ENCODE assay signal across 25 cellular contexts in the genomic region with DNA sequence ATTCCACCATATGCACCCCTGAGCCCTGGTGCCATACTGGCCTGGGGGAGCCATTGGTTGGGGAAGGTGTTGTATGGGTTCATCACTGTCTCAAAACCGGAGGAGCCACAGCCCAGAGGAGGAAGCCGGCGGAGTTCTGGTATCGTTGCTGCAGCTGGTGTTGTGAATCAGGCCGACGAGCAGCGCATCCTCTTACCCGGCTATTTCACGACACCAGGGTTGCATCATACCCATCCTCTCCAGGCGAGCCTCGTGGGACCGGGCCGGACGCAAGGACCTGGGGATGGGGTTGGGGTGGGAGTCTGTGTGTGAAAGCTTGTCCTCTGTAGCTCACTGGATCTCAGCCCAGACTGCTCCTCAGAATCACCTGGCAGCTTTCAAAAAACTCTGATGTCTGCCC. TPM values are rescaled to one million over a fixed set of nuclear protein-coding genes. Genes with fewer than 3 reads are reported as not detected.
DNase-seq lines count a peak whose midpoint lies in the region; ATAC-seq and TF ChIP-seq lines count a peak whose summit lies in the region.
"Had no signal": no experiment of that assay in that cellular context is flagged by ENCODE, and none has a peak within 500 bp of the region (broad histone marks: within the 10 kb centered on the region; RNA-seq: fewer than 3 reads in every experiment).

No MANE protein-coding gene starts in this region.

- H3K9me3 Mint-ChIP-seq in T-helper 2 cell treated with Interferon-gamma antibody and Interleukin-4, amounts not matched to agents 5 μg/mL and 100 μg/mL, for 36 hours = no peaks in the 10 kb centered on the region
- H3K9me3 Mint-ChIP-seq: activated T-helper 2 cell treated with anti-CD3 and anti-CD28 coated beads, Interferon-gamma antibody, Interleukin-2, Interleukin-4, amounts not matched to agents 10 μg/mL and 5 μg/mL and 100 μg/mL, durations not matched to agents 14 hours and 24 hours and 36 hours; WTC11 had no signal

- H3K36me3 ChIP-seq in left lung = no peaks in the 10 kb centered on the region

- H3K27me3 ChIP-seq in left lung = no peaks in the 10 kb centered on the region
- H3K27me3 ChIP-seq: body of pancreas had no signal

- TF ChIP-seq CTCF in left lung (IDR thresholded peaks at IDR 0.05) = no peak

- in situ Hi-C loops in ACHN (cut with HindIII; ENCODE audit: low pct_ligation_motif_present, low pct_unique_long_range_greater_than_20kb, low sequenced_read_pairs) = no loop called here

- H3K4me3 ChIP-seq in left lung = no peak overlapping the region
- H3K4me3 ChIP-seq: A549, body of pancreas, lung, smooth muscle cell had no signal

- H3K27ac ChIP-seq in left lung = no peak overlapping the region
- H3K27ac ChIP-seq: body of pancreas had no signal

- no peaks in the 10 kb centered on the region for H3K9me3 ChIP-seq in left lung
- H3K9me3 ChIP-seq: A549, body of pancreas had no signal

- H3K27ac Mint-ChIP-seq in T-helper 2 cell treated with Interferon-gamma antibody and Interleukin-4, amounts not matched to agents 5 μg/mL and 100 μg/mL, for 36 hours = no peak overlapping the region
- H3K27ac Mint-ChIP-seq: activated T-helper 2 cell treated with anti-CD3 and anti-CD28 coated beads, Interferon-gamma antibody, Interleukin-2, Interleukin-4, amounts not matched to agents 10 μg/mL and 5 μg/mL and 100 μg/mL, durations not matched to agents 14 hours and 24 hours and 36 hours; WTC11 had no signal

- no peak overlapping the region for H3K4me3 Mint-ChIP-seq in T-helper 2 cell treated with Interferon-gamma antibody and Interleukin-4, amounts not matched to agents 5 μg/mL and 100 μg/mL, for 36 hours
- H3K4me3 Mint-ChIP-seq: WTC11 had no signal

- intact Hi-C loops in left ventricle myocardium superior (cut with micrococcal nuclease) (no loop called here), Right ventricle myocardium inferior (cut with DNase I) (no loop called here), left lung (cut with DNase I) (no loop called here)

- ATAC-seq in left ventricle myocardium superior = no peak
- ATAC-seq in Right ventricle myocardium inferior = no peak
- peak; percentile 30 for ATAC-seq in left lung
- ATAC-seq: A549, body of pancreas, WTC11 had no signal

- DNase-seq in left ventricle myocardium superior (peak; percentile 35), Right ventricle myocardium inferior (ENCODE audit: missing footprints) (no peak), NOMO-1 treated with dmso at 0.1 percent for 144 hours (lab: John Stamatoyannopoulos, UW; ENCODE audit: unreplicated experiment) (peak; percentile 11), left lung (peak in 1 of 2 donors; percentile 65), T1000 (lab: John Stamatoyannopoulos, UW) (no peak), AG08396 (ENCODE audit: low spot score) (no peak), ACHN (no peak)
- no peak for DNase-seq in T-helper 2 cell treated with Interferon-gamma antibody and Interleukin-4, amounts not matched to agents 5 μg/mL and 100 μg/mL, for 36 hours (ENCODE audit: low spot score)
- DNase-seq: activated CD4-positive, alpha-beta T cell treated with anti-CD3 and anti-CD28 coated beads, Interleukin-2, amount 50 U/mL, for 48 hours; body of pancreas; IMR-90; islet precursor cell; NCI-H1436; NCI-H510A treated with DMSO at 0.1 percent for 48 hours; NK-92 treated with Interleukin-12 subunit alpha and Interleukin-12 subunit beta, amount 100 ng/mL, for 24 hours; nucleus accumbens; retina; T-helper 9 cell had no signal

- no peaks in the 10 kb centered on the region for H3K27me3 Mint-ChIP-seq in T-helper 2 cell treated with Interferon-gamma antibody and Interleukin-4, amounts not matched to agents 5 μg/mL and 100 μg/mL, for 36 hours (ENCODE audit: low read depth)

- H3K36me3 Mint-ChIP-seq in T-helper 2 cell treated with Interferon-gamma antibody and Interleukin-4, amounts not matched to agents 5 μg/mL and 100 μg/mL, for 36 hours (ENCODE audit: low read depth) = no peaks in the 10 kb centered on the region
- H3K36me3 Mint-ChIP-seq: WTC11 had no signal

- peaks cover 41% of the 10 kb centered on the region for H3K4me1 Mint-ChIP-seq in T-helper 2 cell treated with Interferon-gamma antibody and Interleukin-4, amounts not matched to agents 5 μg/mL and 100 μg/mL, for 36 hours (ENCODE audit: low read depth)

- H3K4me1 ChIP-seq in left lung = peaks cover 0 to 22% of the 10 kb centered on the region in 2 donors

RNA-seq across cellular contexts. Expression of a gene that starts 6.6 kb away (rescaled TPM):
- not detected for total RNA-seq in left ventricle myocardium superior
- not detected for total RNA-seq in Right ventricle myocardium inferior
- not detected for total RNA-seq in left lung
- total RNA-seq: activated T-helper 2 cell treated with anti-CD3 and anti-CD28 coated beads, Interferon-gamma antibody, Interleukin-2, Interleukin-4, amounts not matched to agents 10 μg/mL and 5 μg/mL and 100 μg/mL, durations not matched to agents 14 hours and 24 hours and 36 hours; body of pancreas; cerebellum; IMR-90; lung; smooth muscle cell; subcutaneous adipose tissue; WTC11 had no signal

Comparison
In these comparisons a context has a peak if more than half of its experiments do, and no peak if none do; other contexts are left out.
1. DNase-seq: peak in left ventricle myocardium superior (single experiment) and NOMO-1 treated with dmso at 0.1 percent for 144 hours (single experiment); none in Right ventricle myocardium inferior (single experiment), T1000 (single experiment), AG08396 (single experiment), T-helper 2 cell treated with Interferon-gamma antibody and Interleukin-4, amounts not matched to agents 5 μg/mL and 100 μg/mL, for 36 hours (single experiment) and ACHN (single experiment).